In the genomic region with DNA sequence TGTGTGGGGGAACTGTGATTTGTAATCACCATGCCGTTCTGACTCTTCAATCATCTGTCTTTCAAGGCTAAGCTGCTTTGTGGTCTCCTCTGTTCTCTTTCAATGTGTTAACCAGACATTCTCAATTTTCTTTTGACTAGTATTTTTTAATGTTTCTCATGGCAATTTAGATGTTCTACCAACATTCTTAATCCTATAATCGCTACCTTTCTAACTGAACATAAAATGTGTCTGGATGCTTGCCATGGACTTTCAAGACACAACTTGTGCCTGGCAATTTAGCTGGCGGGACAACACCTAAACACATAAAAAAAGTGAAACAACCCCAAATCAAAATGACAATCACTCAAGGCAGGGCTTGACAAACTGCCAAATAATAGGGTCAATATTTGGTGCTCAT, we compare ENCODE assay signal across 19 cellular contexts.
DNase-seq lines count a peak whose midpoint lies in the region; ATAC-seq, FAIRE-seq and TF ChIP-seq lines count a peak whose summit lies in the region.
"Had no signal": no experiment of that assay in that cellular context is flagged by ENCODE, and none has a peak within 500 bp of the region (broad histone marks: within the 10 kb centered on the region; RNA-seq: fewer than 3 reads in every experiment).

No MANE protein-coding gene starts in this region.

- H4K20me1 ChIP-seq in HepG2 (ENCODE audit: insufficient read depth, low read length), result no peaks in the 10 kb centered on the region

- no peaks in the 10 kb centered on the region for H3K9me3 Mint-ChIP-seq in activated CD8-positive, alpha-beta T cell treated with anti-CD3 and anti-CD28 coated beads, Interleukin-2, amount 10 ng/mL, durations not matched to agents 7 days and 5 days (ENCODE audit: insufficient read depth)
- no peaks in the 10 kb centered on the region for H3K9me3 Mint-ChIP-seq in activated CD4-positive, alpha-beta T cell treated with anti-CD3 and anti-CD28 coated beads, Interleukin-2, amount 10 ng/mL, durations not matched to agents 7 days and 5 days
- H3K9me3 Mint-ChIP-seq: CD4-positive, alpha-beta T cell; GM23338 had no signal

- in situ Hi-C loops in HepG2 (cut with HindIII; ENCODE audit: extremely low pct_ligation_motif_present, low pct_unique_long_range_greater_than_20kb), result no loop called here

- WGBS in HepG2 (ENCODE audit: low lambda C conversion rate), result 26% methylated on average over 3 of the region's 3 CpGs
- 78% methylated on average over 3 of the region's 3 CpGs for WGBS in right lobe of liver (ENCODE audit: insufficient coverage, low coverage, low lambda C conversion rate, missing lambda C conversion rate)

- POLR2A ChIA-PET in HepG2 (lab: Yijun Ruan, JAX), result no interaction called here
- POLR2A ChIA-PET in RWPE1 (lab: Yijun Ruan, JAX; ENCODE audit: low non-redundant PET), result no interaction called here
- POLR2A ChIA-PET in activated CD8-positive, alpha-beta T cell treated with anti-CD3 and anti-CD28 coated beads, Interleukin-2, amount 10 ng/mL, durations not matched to agents 7 days and 5 days (lab: Charles Lee), result no interaction called here
- POLR2A ChIA-PET in activated CD4-positive, alpha-beta T cell treated with anti-CD3 and anti-CD28 coated beads, Interleukin-2, amount 10 ng/mL, durations not matched to agents 7 days and 5 days (lab: Charles Lee), result no interaction called here

- H2AFZ ChIP-seq in HepG2 (ENCODE audit: low read length), result no peak overlapping the region
- H2AFZ ChIP-seq: GM23338 had no signal

- H3K4me3 ChIP-seq in HepG2 (replicated peaks in 1 of 3; ENCODE audit: insufficient read depth in 1 of 3, low read depth in 2 of 3, low read length in 3 of 3) (no peak overlapping the region), right lobe of liver (no peak overlapping the region)
- H3K4me3 ChIP-seq: GM23338 had no signal

- H3K36me3 ChIP-seq in HepG2 (replicated peaks in 1 of 2; ENCODE audit: control insufficient read depth in 1 of 2, insufficient read depth in 2 of 2, low read length in 2 of 2) (no peaks in the 10 kb centered on the region), right lobe of liver (no peaks in the 10 kb centered on the region)

- no peak for TF ChIP-seq EP300 in HepG2 (IDR thresholded peaks at IDR 0.05; ENCODE audit: low read depth in 2 of 2, low read length in 2 of 2)
- TF ChIP-seq EP300 in HepG2 (CRISPR knock-in tag; IDR thresholded peaks at IDR 0.05; ENCODE audit: borderline replicate concordance), result no peak

- peaks cover 15% of the 10 kb centered on the region for H3K27me3 Mint-ChIP-seq in activated CD8-positive, alpha-beta T cell treated with anti-CD3 and anti-CD28 coated beads, Interleukin-2, amount 10 ng/mL, durations not matched to agents 7 days and 5 days (ENCODE audit: low read depth)
- H3K27me3 Mint-ChIP-seq in activated CD4-positive, alpha-beta T cell treated with anti-CD3 and anti-CD28 coated beads, Interleukin-2, amount 10 ng/mL, durations not matched to agents 7 days and 5 days, result peaks cover 29% of the 10 kb centered on the region

- FAIRE-seq in HepG2 (lab: Jason Lieb, UNC), result peak; percentile 30
- FAIRE-seq: A204.1, GM12892, HTR-8/SVneo had no signal

- H3K9ac ChIP-seq in HepG2 (ENCODE audit: insufficient read depth, low read depth, low read length), result no peak overlapping the region

- no peaks in the 10 kb centered on the region for H3K4me1 ChIP-seq in HepG2 (ENCODE audit: insufficient read depth, low read length)
- no peaks in the 10 kb centered on the region for H3K4me1 ChIP-seq in right lobe of liver

- no peak for TF ChIP-seq RAD21 in HepG2 (CRISPR knock-in tag; IDR thresholded peaks at IDR 0.05)

- no peak for TF ChIP-seq POLR2A in HepG2 (IDR thresholded peaks at IDR 0.05; ENCODE audit: insufficient read depth in 1 of 2, low read depth in 2 of 2, low read length in 2 of 2)
- no peak for TF ChIP-seq POLR2A in right lobe of liver (IDR thresholded peaks at IDR 0.05)

- H3K79me2 ChIP-seq in HepG2 (ENCODE audit: insufficient read depth, low read length), result no peaks in the 10 kb centered on the region

- H3K27ac ChIP-seq in HepG2 (ENCODE audit: extremely low read length, insufficient read depth, low read length), result no peak overlapping the region
- no peak overlapping the region for H3K27ac ChIP-seq in right lobe of liver
- peak overlapping the region; percentile 18; the same call in 1 of the 2 replicates for H3K27ac ChIP-seq in RWPE1

- BruUV-seq in HepG2 (replicated peaks; lab: Mats Ljungman, UMichigan), result no TSS peak

- H3K4me3 Mint-ChIP-seq in activated CD8-positive, alpha-beta T cell treated with anti-CD3 and anti-CD28 coated beads, Interleukin-2, amount 10 ng/mL, durations not matched to agents 7 days and 5 days, result no peak overlapping the region
- H3K4me3 Mint-ChIP-seq in activated CD4-positive, alpha-beta T cell treated with anti-CD3 and anti-CD28 coated beads, Interleukin-2, amount 10 ng/mL, durations not matched to agents 7 days and 5 days, result no peak overlapping the region
- H3K4me3 Mint-ChIP-seq: B cell; CD4-positive, alpha-beta T cell; GM23338 had no signal

- intact Hi-C loops in HepG2 (cut with micrococcal nuclease; ENCODE audit: unreplicated experiment), result no loop called here
- intact Hi-C loops in right lobe of liver (cut with DNase I), result no loop called here

- no peaks in the 10 kb centered on the region for H3K36me3 Mint-ChIP-seq in activated CD8-positive, alpha-beta T cell treated with anti-CD3 and anti-CD28 coated beads, Interleukin-2, amount 10 ng/mL, durations not matched to agents 7 days and 5 days (ENCODE audit: low read depth)
- no peaks in the 10 kb centered on the region for H3K36me3 Mint-ChIP-seq in activated CD4-positive, alpha-beta T cell treated with anti-CD3 and anti-CD28 coated beads, Interleukin-2, amount 10 ng/mL, durations not matched to agents 7 days and 5 days (ENCODE audit: low read depth)

- CTCF ChIA-PET in HepG2 (lab: Yijun Ruan, JAX; ENCODE audit: low intra/inter-chr PET ratio, low total read pairs) (no interaction called here), RWPE1 (lab: Yijun Ruan, JAX) (no interaction called here)
- CTCF ChIA-PET in activated CD8-positive, alpha-beta T cell treated with anti-CD3 and anti-CD28 coated beads, Interleukin-2, amount 10 ng/mL, durations not matched to agents 7 days and 5 days (lab: Charles Lee), result no interaction called here
- CTCF ChIA-PET in activated CD4-positive, alpha-beta T cell treated with anti-CD3 and anti-CD28 coated beads, Interleukin-2, amount 10 ng/mL, durations not matched to agents 7 days and 5 days (lab: Charles Lee), result interaction anchor here (0.6 kb wide), 1 partner anchor 252 kb away, joined by 3 read pairs; no protein-coding TSS in a partner anchor

- TF ChIP-seq CTCF in HepG2 (CRISPR knock-in tag; IDR thresholded peaks at IDR 0.05) (no peak), right lobe of liver (IDR thresholded peaks at IDR 0.05) (no peak), RWPE1 (conservative IDR thresholded peaks at IDR 0.05; ENCODE audit: low read depth) (no peak)

- H3K4me2 ChIP-seq in HepG2 (ENCODE audit: low read depth, low read length), result no peak overlapping the region
- H3K4me2 ChIP-seq: GM23338 had no signal

- no peaks in the 10 kb centered on the region for H3K4me1 Mint-ChIP-seq in activated CD8-positive, alpha-beta T cell treated with anti-CD3 and anti-CD28 coated beads, Interleukin-2, amount 10 ng/mL, durations not matched to agents 7 days and 5 days (ENCODE audit: low read depth)
- H3K4me1 Mint-ChIP-seq in activated CD4-positive, alpha-beta T cell treated with anti-CD3 and anti-CD28 coated beads, Interleukin-2, amount 10 ng/mL, durations not matched to agents 7 days and 5 days, result no peaks in the 10 kb centered on the region
- H3K4me1 Mint-ChIP-seq: B cell had no signal

- no peak for DNase-seq in HepG2 (ENCODE audit: low spot score)
- DNase-seq in right lobe of liver, result no peak
- peak; percentile 90 for DNase-seq in NCI-H1105 treated with DMSO at 0.1 percent for 48 hours (lab: John Stamatoyannopoulos, UW)
- no peak for DNase-seq in RWPE1 (ENCODE audit: low spot score)
- DNase-seq in activated CD8-positive, alpha-beta T cell treated with anti-CD3 and anti-CD28 coated beads, Interleukin-2, amount 10 ng/mL, durations not matched to agents 7 days and 5 days, result no peak
- DNase-seq in activated CD4-positive, alpha-beta T cell treated with anti-CD3 and anti-CD28 coated beads, Interleukin-2, amount 10 ng/mL, durations not matched to agents 7 days and 5 days, result no peak
- DNase-seq: C1 segment of cervical spinal cord; Calu3; CD4-positive, alpha-beta T cell; DMS 273 treated with DMSO at 0.1 percent for 48 hours; DND-41; GDM1; H7 had no signal

- no peak for ATAC-seq in HepG2
- no peak for ATAC-seq in right lobe of liver
- ATAC-seq in HG03460 (IDR thresholded peaks at IDR 0.05; ENCODE audit: unreplicated experiment), result no peak
- ATAC-seq in activated CD8-positive, alpha-beta T cell treated with anti-CD3 and anti-CD28 coated beads, Interleukin-2, amount 10 ng/mL, durations not matched to agents 7 days and 5 days, result no peak

- H3K9me3 ChIP-seq in HepG2 (ENCODE audit: low read length) (no peaks in the 10 kb centered on the region), right lobe of liver (no peaks in the 10 kb centered on the region)

- H3K27ac Mint-ChIP-seq in activated CD8-positive, alpha-beta T cell treated with anti-CD3 and anti-CD28 coated beads, Interleukin-2, amount 10 ng/mL, durations not matched to agents 7 days and 5 days, result no peak overlapping the region
- no peak overlapping the region for H3K27ac Mint-ChIP-seq in activated CD4-positive, alpha-beta T cell treated with anti-CD3 and anti-CD28 coated beads, Interleukin-2, amount 10 ng/mL, durations not matched to agents 7 days and 5 days
- H3K27ac Mint-ChIP-seq: B cell; CD4-positive, alpha-beta T cell; GM23338 had no signal

- H3K27me3 ChIP-seq in HepG2 (ENCODE audit: control insufficient read depth in 1 of 2, insufficient read depth in 2 of 2, low read length in 2 of 2) (no peaks in the 10 kb centered on the region), right lobe of liver (no peaks in the 10 kb centered on the region)

TF ChIP-seq in HepG2, 621 proteins besides CTCF, POLR2A, EP300 and RAD21 (continues in another document):
- TF ChIP-seq RFXAP (CRISPR knock-in tag; IDR thresholded peaks at IDR 0.05; ENCODE audit: borderline replicate concordance) (no peak), MAFF (IDR thresholded peaks at IDR 0.05; ENCODE audit: low read depth, low read length) (no peak), ZNF644 (CRISPR knock-in tag; IDR thresholded peaks at IDR 0.05; ENCODE audit: low read depth) (no peak), ZNF598 (CRISPR knock-in tag; IDR thresholded peaks at IDR 0.05; ENCODE audit: borderline replicate concordance) (no peak)
- TF ChIP-seq, protein P1, sequence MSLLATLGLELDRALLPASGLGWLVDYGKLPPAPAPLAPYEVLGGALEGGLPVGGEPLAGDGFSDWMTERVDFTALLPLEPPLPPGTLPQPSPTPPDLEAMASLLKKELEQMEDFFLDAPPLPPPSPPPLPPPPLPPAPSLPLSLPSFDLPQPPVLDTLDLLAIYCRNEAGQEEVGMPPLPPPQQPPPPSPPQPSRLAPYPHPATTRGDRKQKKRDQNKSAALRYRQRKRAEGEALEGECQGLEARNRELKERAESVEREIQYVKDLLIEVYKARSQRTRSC (CRISPR knock-in tag; IDR thresholded peaks at IDR 0.05; ENCODE audit: low read depth), result no peak
